In the genomic region with DNA sequence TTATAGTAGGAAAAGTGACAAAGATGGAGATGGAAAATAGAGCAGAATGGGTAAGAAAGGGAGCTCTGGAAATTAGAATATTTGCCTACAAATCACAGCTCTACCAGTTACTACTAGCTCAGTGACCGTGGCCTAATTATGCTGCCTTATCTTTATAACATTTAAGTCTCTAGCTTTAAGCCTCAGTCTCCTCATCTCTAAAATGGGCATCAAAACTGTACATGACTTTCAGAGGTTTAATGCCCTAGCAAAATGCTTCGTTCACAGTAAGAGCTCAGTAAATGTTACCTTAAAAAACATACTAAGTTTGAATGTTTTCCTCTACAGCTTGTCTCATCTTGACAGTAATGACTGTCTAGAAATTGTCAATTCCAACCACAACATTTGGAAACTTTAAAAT, we compare ENCODE assay signal across 20 cellular contexts. TPM values are rescaled to one million over a fixed set of nuclear protein-coding genes. Genes with fewer than 3 reads are reported as not detected.
DNase-seq lines count a peak whose midpoint lies in the region; ATAC-seq, FAIRE-seq and TF ChIP-seq lines count a peak whose summit lies in the region.
"Had no signal": no experiment of that assay in that cellular context is flagged by ENCODE, and none has a peak within 500 bp of the region (broad histone marks: within the 10 kb centered on the region; RNA-seq: fewer than 3 reads in every experiment).

No MANE protein-coding gene starts in this region.

- no peak for TF ChIP-seq RAD21 in K562 (CRISPR knock-in tag; conservative IDR thresholded peaks at IDR 0.05 in 1 of 2, IDR thresholded peaks at IDR 0.05 in 1 of 2)

- no peaks in the 10 kb centered on the region for H3K9me3 ChIP-seq in left ventricle myocardium inferior (replicated peaks)
- H3K9me3 ChIP-seq in K562 (replicated peaks; ENCODE audit: control insufficient read depth, insufficient read depth, low read depth, low read length): no peaks in the 10 kb centered on the region
- H3K9me3 ChIP-seq in gastrocnemius medialis: no peaks in the 10 kb centered on the region

- DNase-seq in left ventricle myocardium inferior (no peak), cardiac septum (ENCODE audit: low spot score) (no peak), K562 (ENCODE audit: extremely low read depth in 1 of 4, low spot score in 3 of 4) (no peak), gastrocnemius medialis (no peak), NCI-H1048 (lab: John Stamatoyannopoulos, UW) (no peak)
- DNase-seq: C1 segment of cervical spinal cord; Calu3; CD4-positive, alpha-beta memory T cell; COR-L47; DMS53; DMS79 treated with DMSO at 0.1 percent for 48 hours; GF-D8; H9 had no signal

- H3K36me3 ChIP-seq in left ventricle myocardium inferior (no peaks in the 10 kb centered on the region), K562 (ENCODE audit: control insufficient read depth, insufficient read depth, low read length) (no peaks in the 10 kb centered on the region), gastrocnemius medialis (no peaks in the 10 kb centered on the region)

- H3K79me2 ChIP-seq in K562 (ENCODE audit: control insufficient read depth, insufficient read depth, low read length): no peaks in the 10 kb centered on the region

- H4K20me1 ChIP-seq in K562 (replicated peaks; ENCODE audit: control insufficient read depth, insufficient read depth, low read length): no peaks in the 10 kb centered on the region

- no peak overlapping the region for H3K4me3 ChIP-seq in left ventricle myocardium inferior
- no peak overlapping the region for H3K4me3 ChIP-seq in K562
- no peak overlapping the region for H3K4me3 ChIP-seq in gastrocnemius medialis
- H3K4me3 ChIP-seq: GM23338 had no signal

- in situ Hi-C loops in K562 (cut with MboI): no loop called here
- in situ Hi-C loops in gastrocnemius medialis (cut with MboI; ENCODE audit: low sequenced_read_pairs in 4 of 4): loop anchor here in 3 of 4 donors (10.0 to 25.0 kb wide), 2 partner anchors 284 to 321 kb away; a partner anchor contains a TSS

- BruUV-seq in K562 (replicated peaks; lab: Mats Ljungman, UMichigan): no TSS peak

- TF ChIP-seq POLR2A in K562 (conservative IDR thresholded peaks at IDR 0.05) (no peak), gastrocnemius medialis (IDR thresholded peaks at IDR 0.05) (no peak)

- H3K4me1 ChIP-seq in left ventricle myocardium inferior (peaks cover 46% of the 10 kb centered on the region), K562 (replicated peaks in 1 of 2; ENCODE audit: control insufficient read depth in 2 of 2, insufficient read depth in 2 of 2, low read length in 2 of 2) (no peaks in the 10 kb centered on the region), gastrocnemius medialis (no peaks in the 10 kb centered on the region)

- no peak for FAIRE-seq in K562 (lab: Jason Lieb, UNC)
- FAIRE-seq: GM12891, GM18507 had no signal

- H3K27me3 ChIP-seq in left ventricle myocardium inferior (ENCODE audit: low read depth) (no peaks in the 10 kb centered on the region), K562 (ENCODE audit: control insufficient read depth in 2 of 2, insufficient read depth in 2 of 2, low read length in 2 of 2) (no peaks in the 10 kb centered on the region; a peak in 2 of 5 replicates), gastrocnemius medialis (no peaks in the 10 kb centered on the region)

- TF ChIP-seq EP300 in K562 (IDR thresholded peaks at IDR 0.05; ENCODE audit: low read length): no peak

- H3K9me1 ChIP-seq in K562 (ENCODE audit: control insufficient read depth, insufficient read depth, low read length): no peaks in the 10 kb centered on the region

- intact Hi-C loops in left ventricle myocardium inferior (cut with micrococcal nuclease) (no loop called here), cardiac septum (cut with DNase I) (loop anchor here (2.0 kb wide), 1 partner anchor 188 kb away; no protein-coding TSS in a partner anchor), K562 (cut with micrococcal nuclease) (no loop called here), gastrocnemius medialis (cut with DNase I; ENCODE audit: low total_unique reads) (no loop called here)

- H3K27ac ChIP-seq in left ventricle myocardium inferior (replicated peaks) (peak overlapping the region; percentile 72), K562 (ENCODE audit: extremely low read depth, low read depth, low read length) (no peak overlapping the region), gastrocnemius medialis (peak overlapping the region in 3 of 4 donors; percentile 27 to 47 (median 45))

- TF ChIP-seq CTCF in left ventricle myocardium inferior (IDR thresholded peaks at IDR 0.05; ENCODE audit: borderline replicate concordance): no peak
- no peak for TF ChIP-seq CTCF in K562 (IDR thresholded peaks at IDR 0.05 in 2 of 3, conservative IDR thresholded peaks at IDR 0.05 in 1 of 3; ENCODE audit: insufficient read depth in 2 of 3, low read depth in 1 of 3, low read length in 3 of 3)
- TF ChIP-seq CTCF in gastrocnemius medialis (IDR thresholded peaks at IDR 0.05 in 4 of 5, conservative IDR thresholded peaks at IDR 0.05 in 1 of 5): no peak

- POLR2A ChIA-PET in K562 (lab: Yijun Ruan, JAX): interaction anchor here (1.2 kb wide), 1 partner anchor 15 kb away, joined by 5 read pairs; no protein-coding TSS in a partner anchor

- no peak overlapping the region for H2AFZ ChIP-seq in K562 (ENCODE audit: low read depth, low read length)
- H2AFZ ChIP-seq: GM23338 had no signal

- no peak for ATAC-seq in K562
- no peak for ATAC-seq in gastrocnemius medialis
- no peak for ATAC-seq in HG03342 (IDR thresholded peaks at IDR 0.05; ENCODE audit: unreplicated experiment)
- ATAC-seq: GM23338, HCT116 had no signal

- CTCF ChIA-PET in K562 (lab: Yijun Ruan, JAX; ENCODE audit: low intra/inter-chr PET ratio): no interaction called here

- no peak overlapping the region for H3K9ac ChIP-seq in K562 (ENCODE audit: insufficient read depth in 1 of 2, low read depth in 2 of 2, low read length in 2 of 2)

- H3K4me2 ChIP-seq in K562 (ENCODE audit: insufficient read depth, low read length): no peak overlapping the region
- H3K4me2 ChIP-seq: GM23338 had no signal

- 0% methylated on average over 2 of the region's 2 CpGs for WGBS in K562 (ENCODE audit: insufficient coverage, low coverage, missing lambda C conversion rate)

TF ChIP-seq in K562, 482 proteins besides CTCF, POLR2A, EP300 and RAD21:
- TF ChIP-seq RBM25 (IDR thresholded peaks at IDR 0.05; ENCODE audit: low read depth, low read length, severe bottlenecking) (peak; percentile 87), PHF8 (IDR thresholded peaks at IDR 0.05; ENCODE audit: borderline replicate concordance, low read length) (no peak)

RNA-seq across cellular contexts. Expression of a gene that starts 8.3 kb away (rescaled TPM):
- 132 TPM for total RNA-seq in left ventricle myocardium inferior
- 132 TPM for total RNA-seq in cardiac septum
- total RNA-seq in K562 (2011; cell fraction: chromatin; rRNA removed; ENCODE audit: low replicate concordance): 0.16 and 0.70 TPM in 2 replicates
- 0.17 and 1.1 TPM in 2 replicates for total RNA-seq in K562 (2011; cell fraction: nucleolus; rRNA removed)
- 0.69 TPM in 1 of 2 replicates, not detected in the other for total RNA-seq in K562 (2011; cell fraction: nucleoplasm; rRNA removed)
- total RNA-seq in K562 (2014; rRNA removed): 0.09 TPM in 1 of 2 replicates, not detected in the other
- 0.07 TPM in 1 of 2 replicates, not detected in the other for total RNA-seq in K562 (2014; rRNA removed; fragmentation: Illumina TruSeq; extraction: Trizol)
- total RNA-seq in K562 (2015; rRNA removed; fragmentation: Illumina TruSeq; extraction: Trizol): 0.11 TPM in 1 of 2 replicates, not detected in the other
- 0.16 and 0.31 TPM in 2 replicates for total RNA-seq in K562 (2021)
- 0.03 and 0.11 TPM in 2 replicates for polyA plus RNA-seq in K562 (2011; rRNA removed)
- 0.01 and 0.18 TPM in 2 replicates for polyA plus RNA-seq in K562 (2011; cell fraction: cytosol; rRNA removed)
- polyA plus RNA-seq in K562 (2011; cell fraction: nucleus; rRNA removed): 0.35 and 0.41 TPM in 2 replicates
- 0.04 and 0.29 TPM in 2 replicates for polyA plus RNA-seq in K562 (2012)
- polyA plus RNA-seq in K562 (2014; fragmentation: Illumina TruSeq; extraction: Trizol): 0.04 TPM in 1 of 2 replicates, not detected in the other
- polyA plus RNA-seq in K562 (2014; fragmentation: Nextera tagmentation; extraction: Ambion mirVana): under 1 TPM in 1 of 2 experiments, not detected in 1; 0.08 TPM
- polyA plus RNA-seq in K562 (2014; rRNA removed): not detected in 2 replicates
- polyA minus RNA-seq in K562 (2011; rRNA and poly(A)+ RNA removed): 0.07 and 0.09 TPM in 2 replicates
- not detected in 2 replicates for polyA minus RNA-seq in K562 (2011; cell fraction: cytosol; rRNA and poly(A)+ RNA removed)
- 0.22 and 0.54 TPM in 2 replicates for polyA minus RNA-seq in K562 (2011; cell fraction: nucleus; rRNA and poly(A)+ RNA removed)
- 10 to 100 TPM; 52.6 to 79.3 (median 63.8) TPM for total RNA-seq in gastrocnemius medialis
- total RNA-seq: A673, G401 had no signal

Comparison
In these comparisons a context has a peak if more than half of its experiments do, and no peak if none do; other contexts are left out.
1. RNA of a gene that starts 8.3 kb away (total RNA-seq): 132 TPM in cardiac septum (single experiment), 132 TPM in left ventricle myocardium inferior (single experiment) and 52.6 to 79.3 TPM in gastrocnemius medialis; 0.07 to 1.1 TPM in K562; every median in the first group is over 10 times any median in the second.